ENCODE assay signal across 1 cellular context in the genomic region with DNA sequence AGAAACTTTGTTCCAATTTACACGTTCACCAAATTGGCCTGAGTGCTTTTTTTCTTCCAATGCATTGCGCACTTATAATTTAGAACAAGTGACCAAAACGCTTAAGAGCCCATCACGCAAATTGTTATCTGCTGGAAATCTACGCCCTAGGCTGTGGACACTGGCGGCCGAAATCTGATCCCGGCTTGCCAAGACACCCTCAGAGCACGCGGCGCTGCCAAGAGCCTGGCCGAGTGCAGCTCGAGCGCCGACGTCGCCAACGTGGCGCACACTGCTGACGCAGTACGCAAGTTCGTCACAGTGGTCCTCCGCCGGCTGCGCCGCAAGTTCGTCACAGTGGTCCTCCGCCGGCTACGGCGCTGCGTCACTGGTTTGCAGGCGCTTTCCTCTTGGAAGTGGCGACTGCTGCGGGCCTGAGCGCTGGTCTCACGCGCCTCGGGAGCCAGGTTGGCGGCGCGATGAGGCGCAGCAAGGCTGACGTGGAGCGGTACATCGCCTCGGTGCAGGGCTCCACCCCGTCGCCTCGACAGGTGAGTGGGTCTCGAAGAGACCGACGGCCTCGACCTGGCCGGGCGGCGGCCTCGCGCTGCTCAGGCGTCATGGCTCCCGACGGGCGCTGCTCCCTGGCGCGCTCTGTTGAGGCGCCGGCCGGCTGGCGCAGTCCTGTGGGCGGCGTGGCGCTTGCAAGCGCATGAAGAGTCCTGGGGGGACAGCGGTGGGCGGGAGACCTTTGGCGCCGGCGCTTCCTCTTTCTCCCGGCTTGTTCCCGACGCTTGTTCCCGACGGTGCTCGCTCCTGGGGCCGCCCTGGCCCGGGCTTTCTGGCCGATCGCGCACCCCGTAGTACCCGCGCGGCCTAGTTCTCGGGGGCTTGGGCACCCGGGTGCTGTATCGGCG.
TF ChIP-seq lines count a peak whose summit lies in the region.

RANBP2 (plus strand) TSS at position 334 of the 896 bp plus-strand sequence; CDS start at position 459, 125 bp downstream.

TF ChIP-seq in GM12878, 131 proteins besides CTCF, POLR2A, EP300 and RAD21 (continued from another document):
- TF ChIP-seq, protein P1, sequence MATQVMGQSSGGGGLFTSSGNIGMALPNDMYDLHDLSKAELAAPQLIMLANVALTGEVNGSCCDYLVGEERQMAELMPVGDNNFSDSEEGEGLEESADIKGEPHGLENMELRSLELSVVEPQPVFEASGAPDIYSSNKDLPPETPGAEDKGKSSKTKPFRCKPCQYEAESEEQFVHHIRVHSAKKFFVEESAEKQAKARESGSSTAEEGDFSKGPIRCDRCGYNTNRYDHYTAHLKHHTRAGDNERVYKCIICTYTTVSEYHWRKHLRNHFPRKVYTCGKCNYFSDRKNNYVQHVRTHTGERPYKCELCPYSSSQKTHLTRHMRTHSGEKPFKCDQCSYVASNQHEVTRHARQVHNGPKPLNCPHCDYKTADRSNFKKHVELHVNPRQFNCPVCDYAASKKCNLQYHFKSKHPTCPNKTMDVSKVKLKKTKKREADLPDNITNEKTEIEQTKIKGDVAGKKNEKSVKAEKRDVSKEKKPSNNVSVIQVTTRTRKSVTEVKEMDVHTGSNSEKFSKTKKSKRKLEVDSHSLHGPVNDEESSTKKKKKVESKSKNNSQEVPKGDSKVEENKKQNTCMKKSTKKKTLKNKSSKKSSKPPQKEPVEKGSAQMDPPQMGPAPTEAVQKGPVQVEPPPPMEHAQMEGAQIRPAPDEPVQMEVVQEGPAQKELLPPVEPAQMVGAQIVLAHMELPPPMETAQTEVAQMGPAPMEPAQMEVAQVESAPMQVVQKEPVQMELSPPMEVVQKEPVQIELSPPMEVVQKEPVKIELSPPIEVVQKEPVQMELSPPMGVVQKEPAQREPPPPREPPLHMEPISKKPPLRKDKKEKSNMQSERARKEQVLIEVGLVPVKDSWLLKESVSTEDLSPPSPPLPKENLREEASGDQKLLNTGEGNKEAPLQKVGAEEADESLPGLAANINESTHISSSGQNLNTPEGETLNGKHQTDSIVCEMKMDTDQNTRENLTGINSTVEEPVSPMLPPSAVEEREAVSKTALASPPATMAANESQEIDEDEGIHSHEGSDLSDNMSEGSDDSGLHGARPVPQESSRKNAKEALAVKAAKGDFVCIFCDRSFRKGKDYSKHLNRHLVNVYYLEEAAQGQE (IDR thresholded peaks at IDR 0.05; ENCODE audit: low read depth, low read length): no peak
- TF ChIP-seq SRF (IDR thresholded peaks at IDR 0.05; ENCODE audit: low read depth in 2 of 2, low read length in 2 of 2) (peak; percentile 59 to 85; a peak in 3 of 4 replicates), MTA3 (IDR thresholded peaks at IDR 0.05; ENCODE audit: borderline replicate concordance, low read length) (no peak; the same call in 1 of the 2 replicates), SMAD5 (IDR thresholded peaks at IDR 0.05; ENCODE audit: low read depth) (peak; percentile 90), MEF2B (IDR thresholded peaks at IDR 0.05; ENCODE audit: partially characterized antibody, poor library complexity, severe bottlenecking) (peak; percentile 56), MAX (IDR thresholded peaks at IDR 0.05; ENCODE audit: low read depth, low read length) (peak; percentile 99), ESRRA (IDR thresholded peaks at IDR 0.05; ENCODE audit: low read length) (no peak), MEF2A (IDR thresholded peaks at IDR 0.05; ENCODE audit: insufficient read depth, low read depth, low read length) (no peak), TBL1XR1 (IDR thresholded peaks at IDR 0.05; ENCODE audit: low read depth, low read length) (no peak), NFXL1 (IDR thresholded peaks at IDR 0.05; ENCODE audit: borderline replicate concordance) (no peak), SIN3A (IDR thresholded peaks at IDR 0.05; ENCODE audit: low read depth, low read length) (peak; percentile 77), FOS (IDR thresholded peaks at IDR 0.05; ENCODE audit: borderline replicate concordance, extremely low read depth, insufficient read length) (no peak), KLF5 (IDR thresholded peaks at IDR 0.05; ENCODE audit: partially characterized antibody) (no peak), ETV6 (conservative IDR thresholded peaks at IDR 0.05 in 1 of 2, IDR thresholded peaks at IDR 0.05 in 1 of 2; ENCODE audit: borderline replicate concordance in 1 of 2, low read depth in 1 of 2) (no peak), RAD51 (IDR thresholded peaks at IDR 0.05) (0 out of 2 replicates have a peak, but pooled peaks have one; percentile 32), BCLAF1 (IDR thresholded peaks at IDR 0.05) (no peak)
- TF ChIP-seq, protein P2, sequence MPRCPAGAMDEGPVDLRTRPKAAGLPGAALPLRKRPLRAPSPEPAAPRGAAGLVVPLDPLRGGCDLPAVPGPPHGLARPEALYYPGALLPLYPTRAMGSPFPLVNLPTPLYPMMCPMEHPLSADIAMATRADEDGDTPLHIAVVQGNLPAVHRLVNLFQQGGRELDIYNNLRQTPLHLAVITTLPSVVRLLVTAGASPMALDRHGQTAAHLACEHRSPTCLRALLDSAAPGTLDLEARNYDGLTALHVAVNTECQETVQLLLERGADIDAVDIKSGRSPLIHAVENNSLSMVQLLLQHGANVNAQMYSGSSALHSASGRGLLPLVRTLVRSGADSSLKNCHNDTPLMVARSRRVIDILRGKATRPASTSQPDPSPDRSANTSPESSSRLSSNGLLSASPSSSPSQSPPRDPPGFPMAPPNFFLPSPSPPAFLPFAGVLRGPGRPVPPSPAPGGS (IDR thresholded peaks at IDR 0.05; ENCODE audit: borderline replicate concordance, insufficient read depth, low read depth, low read length, poor library complexity, severe bottlenecking): no peak
